Comparison of ENCODE assay signal across 8 cellular contexts in genomic region chr10:103542764-103543616, GRCh38. TPM values are rescaled to one million over a fixed set of nuclear protein-coding genes. Genes with fewer than 3 reads are reported as not detected.
A peak's percentile ranks its signal among the peaks of the same experiment; 100 is the strongest.
DNase-seq lines count a peak whose midpoint lies in the region; ATAC-seq lines count a peak whose summit lies in the region.

No MANE protein-coding gene starts in this region.

- DNase-seq in DMS153 treated with DMSO at 0.1 percent for 48 hours (lab: John Stamatoyannopoulos, UW; ENCODE audit: unreplicated experiment): peak; percentile 69
- DNase-seq in HT-29 (ENCODE audit: low spot score): peak; percentile 45
- DNase-seq in NOMO-1 treated with dmso at 0.1 percent for 144 hours (lab: John Stamatoyannopoulos, UW; ENCODE audit: unreplicated experiment): peak; percentile 32
- DNase-seq in amniotic stem cell (lab: John Stamatoyannopoulos, UW): peak; percentile 41
- DNase-seq in hepatic stellate cell (ENCODE audit: low spot score): peak; percentile 53
- DNase-seq in putamen (ENCODE audit: low spot score): peak; percentile 80
- DNase-seq in SW 1271 (lab: John Stamatoyannopoulos, UW): no peak

- ATAC-seq in GM19397 (IDR thresholded peaks at IDR 0.05; ENCODE audit: unreplicated experiment): no peak

RNA-seq across cellular contexts. Expression of gene NEURL1, which starts 49.5 kb away (rescaled TPM):
- total RNA-seq in HT-29 (2014; rRNA removed; shearing (Covaris generic)): 5.4 and 7.2 TPM in 2 replicates

Comparison
In these comparisons a context has a peak if more than half of its experiments do, and no peak if none do; other contexts are left out.
1. DNase-seq: peak in DMS153 treated with DMSO at 0.1 percent for 48 hours (single experiment), HT-29 (single experiment), NOMO-1 treated with dmso at 0.1 percent for 144 hours (single experiment), amniotic stem cell (single experiment), hepatic stellate cell (single experiment) and putamen (single experiment); none in SW 1271 (0 of 2).